In the genomic region with DNA sequence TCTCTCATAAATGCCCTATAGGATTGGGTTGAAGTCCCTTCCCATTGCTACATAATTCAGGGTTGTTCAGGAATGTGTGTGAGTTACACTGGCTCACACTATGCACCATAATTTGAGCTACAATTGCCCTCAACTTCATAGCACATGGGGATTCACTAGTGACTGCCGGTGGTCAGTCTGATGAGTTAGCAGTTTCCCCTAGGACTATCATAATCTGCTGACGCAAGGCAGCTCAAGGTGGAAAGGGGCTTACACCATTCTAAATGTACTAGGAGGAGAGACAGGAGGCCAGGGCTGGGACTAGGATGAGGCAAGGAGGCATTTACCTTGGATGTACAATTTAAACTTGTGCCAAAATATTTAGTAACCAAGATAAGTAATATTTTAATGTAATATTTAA, we compare ENCODE assay signal across 7 cellular contexts.
"Had no signal": no experiment of that assay in that cellular context is flagged by ENCODE, and none has a peak within 500 bp of the region (broad histone marks: within the 10 kb centered on the region; RNA-seq: fewer than 3 reads in every experiment).

No MANE protein-coding gene starts in this region.

- H3K4me1 Mint-ChIP-seq: IgD-negative memory B cell had no signal

- H3K36me3 Mint-ChIP-seq: IgD-negative memory B cell had no signal

- H3K27ac ChIP-seq: HL-60 had no signal

- H3K27ac Mint-ChIP-seq: IgD-negative memory B cell had no signal

- H3K27me3 Mint-ChIP-seq: IgD-negative memory B cell had no signal

- H3K4me3 Mint-ChIP-seq: IgD-negative memory B cell had no signal

- DNase-seq: IMR-90, KBM-7, KG1 had no signal

- FAIRE-seq: HepG2, HTR-8/SVneo had no signal

- ATAC-seq: HepG2 had no signal
